9 cellular contexts compared by ENCODE assay signal in the genomic region with DNA sequence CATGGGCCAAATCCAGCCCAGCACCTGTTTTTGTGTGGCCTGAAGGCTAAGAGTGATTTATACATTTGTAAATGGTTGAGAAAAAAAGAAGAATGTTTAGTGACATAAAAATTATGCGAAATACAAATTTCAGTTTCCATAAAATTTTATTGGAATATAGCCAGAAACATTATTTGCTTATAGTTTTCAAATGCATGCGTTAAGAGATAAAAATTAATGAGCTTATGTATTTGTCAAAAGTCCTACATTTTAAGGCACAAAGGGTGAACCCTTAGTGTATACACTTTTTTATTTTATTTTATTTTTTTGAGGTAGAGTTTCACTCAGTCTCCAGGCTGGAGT. TPM values are rescaled to one million over a fixed set of nuclear protein-coding genes. Genes with fewer than 3 reads are reported as not detected.
DNase-seq lines count a peak whose midpoint lies in the region; ATAC-seq, FAIRE-seq and TF ChIP-seq lines count a peak whose summit lies in the region.
"Had no signal": no experiment of that assay in that cellular context is flagged by ENCODE, and none has a peak within 500 bp of the region (broad histone marks: within the 10 kb centered on the region; RNA-seq: fewer than 3 reads in every experiment).

No MANE protein-coding gene starts in this region.

- TF ChIP-seq POLR2A in A549 (IDR thresholded peaks at IDR 0.05; ENCODE audit: low read length) (no peak), IMR-90 (IDR thresholded peaks at IDR 0.05; ENCODE audit: low read depth, low read length) (no peak)

- peak overlapping the region; percentile 7; the same call in 1 of the 2 replicates for H4K91ac ChIP-seq in IMR-90 (ENCODE audit: insufficient read depth, low read depth, low read length)

- no peak overlapping the region; a peak in 1 of 4 replicates for H4K8ac ChIP-seq in IMR-90 (ENCODE audit: low read depth in 2 of 2, low read length in 2 of 2)

- H3K27ac ChIP-seq in A549 (peak overlapping the region in 1 of 2 experiments; percentile 74; a peak in 3 of 6 replicates), IMR-90 (ENCODE audit: insufficient read depth, low read length) (peak overlapping the region; percentile 72), muscle layer of colon (ENCODE audit: low read depth, low read length) (peak overlapping the region; percentile 90)

- peak overlapping the region; percentile 85 for H3K4me2 ChIP-seq in A549
- H3K4me2 ChIP-seq in IMR-90 (ENCODE audit: low read depth, low read length): peak overlapping the region; percentile 100

- H3K36me3 ChIP-seq in IMR-90 (ENCODE audit: control insufficient read depth, insufficient read depth, low read length): peaks cover 7% of the 10 kb centered on the region
- H3K36me3 ChIP-seq in bronchial epithelial cell (ENCODE audit: control insufficient read depth, insufficient read depth, low read length): peaks cover 5% of the 10 kb centered on the region
- no peaks in the 10 kb centered on the region for H3K36me3 ChIP-seq in muscle layer of colon (ENCODE audit: insufficient read depth, low read length)

- peak overlapping the region; percentile 81 for H2BK5ac ChIP-seq in IMR-90 (ENCODE audit: low read depth, low read length, poor library complexity, severe bottlenecking)

- H3K56ac ChIP-seq in IMR-90 (ENCODE audit: extremely low read depth, insufficient read depth, low read length): no peak overlapping the region

- peaks cover 4 to 30% of the 10 kb centered on the region in 2 experiments; a peak in 3 of 4 replicates for H3K79me1 ChIP-seq in IMR-90 (ENCODE audit: low read depth in 1 of 2, low read length in 2 of 2)

- H4K5ac ChIP-seq in IMR-90 (ENCODE audit: low read depth, low read length): no peak overlapping the region

- H3K23ac ChIP-seq in IMR-90 (ENCODE audit: low read depth, low read length): peak overlapping the region; percentile 91

- TF ChIP-seq CTCF in A549 (IDR thresholded peaks at IDR 0.05) (no peak), IMR-90 (conservative IDR thresholded peaks at IDR 0.05; ENCODE audit: low read depth, low read length) (no peak), bronchial epithelial cell (IDR thresholded peaks at IDR 0.05; ENCODE audit: insufficient read depth, low read length, severe bottlenecking) (no peak), GM13977 (IDR thresholded peaks at IDR 0.05; ENCODE audit: extremely low read depth, insufficient read depth, missing control alignments) (no peak)

- dilution Hi-C loops in IMR-90 (cut with HindIII; ENCODE audit: low sequenced_read_pairs, unreplicated experiment): no loop called here

- in situ Hi-C loops in IMR-90 (cut with MboI; ENCODE audit: low sequenced_read_pairs): no loop called here
- in situ Hi-C loops in GM13977 (cut with MboI; ENCODE audit: low pct_unique_long_range_greater_than_20kb, low sequenced_read_pairs, unreplicated experiment): no loop called here

- H3K9me1 ChIP-seq in IMR-90 (ENCODE audit: insufficient read depth, low read length): no peaks in the 10 kb centered on the region

- H2BK20ac ChIP-seq in IMR-90 (ENCODE audit: low read depth, low read length): no peak overlapping the region

- H2BK120ac ChIP-seq in IMR-90 (ENCODE audit: low read depth, low read length): no peak overlapping the region

- CTCF ChIA-PET in A549 (lab: Yijun Ruan, JAX) (interaction anchor here (0.6 to 1.6 kb wide), 5 partner anchors 10 to 181 kb away, joined by 3 to 4 read pairs (median 4); no protein-coding TSS in a partner anchor), IMR-90 (lab: Yijun Ruan, JAX) (no interaction called here)

- H2BK15ac ChIP-seq in IMR-90 (ENCODE audit: low read depth, low read length): no peak overlapping the region; the same call in 2 of the 3 replicates

- ATAC-seq in A549: no peak
- ATAC-seq in IMR-90 (ENCODE audit: low read depth): no peak
- ATAC-seq in GM21576 (IDR thresholded peaks at IDR 0.05; ENCODE audit: unreplicated experiment): no peak

- WGBS in A549 (ENCODE audit: missing lambda C conversion rate): 73% methylated on average over 2 of the region's 2 CpGs
- WGBS in IMR-90 (ENCODE audit: extremely low coverage in 2 of 2, insufficient read length in 1 of 2), 2 experiments: no CpG with 5 or more reads among the region's 2 CpGs

- no peaks in the 10 kb centered on the region for H3K9me3 ChIP-seq in A549
- no peaks in the 10 kb centered on the region for H3K9me3 ChIP-seq in IMR-90 (ENCODE audit: control insufficient read depth, insufficient read depth, low read length)
- no peaks in the 10 kb centered on the region for H3K9me3 ChIP-seq in muscle layer of colon (ENCODE audit: low read length)

- no peak for DNase-seq in A549 (ENCODE audit: low read depth in 1 of 2, low spot score in 1 of 2)
- DNase-seq in IMR-90: no peak
- no peak for DNase-seq in bronchial epithelial cell (ENCODE audit: low read depth)
- no peak for DNase-seq in stimulated activated naive CD4-positive, alpha-beta T cell treated with Interleukin-2 at 50 U/mL for 16 hours (lab: John Stamatoyannopoulos, UW)
- no peak for DNase-seq in SHP77 (lab: John Stamatoyannopoulos, UW)
- DNase-seq in GM13977 (ENCODE audit: low spot score): no peak
- DNase-seq: activated CD8-positive, alpha-beta memory T cell treated with anti-CD3 and anti-CD28 coated beads, Interleukin-2, amount 50 U/mL, for 48 hours had no signal

- peak overlapping the region; percentile 88; the same call in 1 of the 3 replicates for H3K4me3 ChIP-seq in A549
- H3K4me3 ChIP-seq in IMR-90 (ENCODE audit: insufficient read depth, low read depth, low read length): peak overlapping the region; percentile 33
- peak overlapping the region; percentile 85 for H3K4me3 ChIP-seq in bronchial epithelial cell (ENCODE audit: low read depth, low read length)
- H3K4me3 ChIP-seq in muscle layer of colon (ENCODE audit: low read depth in 1 of 2, low read length in 2 of 2): peak overlapping the region in 1 of 2 donors; percentile 54

- peak overlapping the region; percentile 79 for H2AK9ac ChIP-seq in IMR-90 (replicated peaks; ENCODE audit: low read depth, low read length, poor library complexity)

- H3K9ac ChIP-seq in IMR-90 (ENCODE audit: low read depth, low read length) (peak overlapping the region; percentile 82), muscle layer of colon (ENCODE audit: low read length) (peak overlapping the region; percentile 13)

- H4K20me1 ChIP-seq in IMR-90 (ENCODE audit: insufficient read depth, low read length): peaks cover 39% of the 10 kb centered on the region

- H2AK5ac ChIP-seq in IMR-90 (ENCODE audit: low read depth, low read length): 0 out of 2 replicates have a peak overlapping the region, but pooled peaks have one; percentile 0

- peaks cover 32% of the 10 kb centered on the region for H3K4me1 ChIP-seq in A549
- H3K4me1 ChIP-seq in IMR-90 (ENCODE audit: control insufficient read depth, insufficient read depth, low read length): peaks cover 5% of the 10 kb centered on the region
- peaks cover 25% of the 10 kb centered on the region for H3K4me1 ChIP-seq in muscle layer of colon (ENCODE audit: insufficient read depth, low read length)

- TF ChIP-seq RAD21 in A549 (conservative IDR thresholded peaks at IDR 0.05 in 1 of 2, IDR thresholded peaks at IDR 0.05 in 1 of 2) (no peak), IMR-90 (IDR thresholded peaks at IDR 0.05; ENCODE audit: low read length) (no peak)

- no peak for TF ChIP-seq EP300 in A549 (IDR thresholded peaks at IDR 0.05)

- H2AFZ ChIP-seq in IMR-90 (replicated peaks; ENCODE audit: low read length, poor library complexity): no peak overlapping the region

- H3K18ac ChIP-seq in IMR-90 (ENCODE audit: low read depth, low read length): no peak overlapping the region

- H3K14ac ChIP-seq in IMR-90 (replicated peaks; ENCODE audit: low read depth, low read length): peak overlapping the region; percentile 41

- POLR2A ChIA-PET in A549 (lab: Yijun Ruan, JAX): no interaction called here
- POLR2A ChIA-PET in IMR-90 (lab: Charles Lee; ENCODE audit: unreplicated experiment): no interaction called here

- intact Hi-C loops in IMR-90 (cut with micrococcal nuclease): loop anchor here (5.0 kb wide), 2 partner anchors 110 to 260 kb away; partner anchors contain the start of gene SETD4

- H3K4ac ChIP-seq in IMR-90 (ENCODE audit: low read depth, low read length): peak overlapping the region; percentile 31; the same call in 1 of the 2 replicates

- no peak for FAIRE-seq in A549 (lab: Jason Lieb, UNC)
- no peak for FAIRE-seq in bronchial epithelial cell (lab: Jason Lieb, UNC)

- no TSS peak for BruUV-seq in IMR-90 (replicated peaks; lab: Mats Ljungman, UMichigan)

- H3K27me3 ChIP-seq in IMR-90 (ENCODE audit: control insufficient read depth, insufficient read depth, low read length) (no peaks in the 10 kb centered on the region), bronchial epithelial cell (ENCODE audit: control insufficient read depth, insufficient read depth, low read length) (no peaks in the 10 kb centered on the region), muscle layer of colon (ENCODE audit: control insufficient read depth in 1 of 2, insufficient read depth in 2 of 2, low read length in 2 of 2) (no peaks in the 10 kb centered on the region)

TF ChIP-seq in A549, 52 proteins besides CTCF, POLR2A, EP300 and RAD21 (continues in another document):
- TF ChIP-seq RCOR1 (IDR thresholded peaks at IDR 0.05; ENCODE audit: low read depth, low read length): no peak
- TF ChIP-seq FOSL2 (IDR thresholded peaks at IDR 0.05): no peak
- no peak for TF ChIP-seq FOSL2 (CRISPR knock-in tag; IDR thresholded peaks at IDR 0.05)
- no peak for TF ChIP-seq EHF (CRISPR knock-in tag; IDR thresholded peaks at IDR 0.05)
- TF ChIP-seq ZFP36 (IDR thresholded peaks at IDR 0.05; ENCODE audit: borderline replicate concordance, partially characterized antibody): no peak
- no peak for TF ChIP-seq HOXB13 (CRISPR knock-in tag; IDR thresholded peaks at IDR 0.05; ENCODE audit: low read depth)

TF ChIP-seq in IMR-90, 13 proteins besides CTCF, POLR2A, EP300 and RAD21 (continues in another document):
- TF ChIP-seq MXI1 (IDR thresholded peaks at IDR 0.05; ENCODE audit: borderline replicate concordance, low read depth, low read length): no peak

RNA-seq across cellular contexts. Expression of gene MORC3, which starts 2.1 kb away (rescaled TPM):
- polyA plus RNA-seq in A549 (2011; rRNA removed) (15.0 and 21.5 TPM in 2 replicates), A549 (2017; fragmentation: RNase III; extraction: RNeasy Plus Mini Kit Qiagen cat#74134 plus additional on column Dnase treatment) (9.7 to 10.7 TPM (median 9.9 TPM) in 3 replicates), IMR-90 (2012; rRNA removed) (11.1 and 14.0 TPM in 2 replicates)
- 2.9 TPM in 2 replicates for polyA plus RNA-seq in A549 (2012; cell fraction: cytosol; rRNA removed)
- polyA plus RNA-seq in A549 (2012; cell fraction: nucleus; rRNA removed): 2.3 and 3.8 TPM in 2 replicates
- polyA minus RNA-seq in A549 (2011; rRNA and poly(A)+ RNA removed): 6.3 and 9.0 TPM in 2 replicates
- total RNA-seq in IMR-90 (2012; rRNA removed) (23.5 and 39.4 TPM in 2 replicates), bronchial epithelial cell (54.7 and 60.8 TPM in 2 replicates)
- polyA plus RNA-seq in IMR-90 (2012; cell fraction: cytosol; rRNA removed): 1.3 and 1.9 TPM in 2 replicates
- 2.8 and 23.9 TPM in 2 replicates for polyA plus RNA-seq in IMR-90 (2012; cell fraction: nucleus; rRNA removed; ENCODE audit: low replicate concordance)
